In genomic region chr6:34806738-34807453, GRCh38 we compare ENCODE assay signal across 1 cellular context.
TF ChIP-seq lines count a peak whose summit lies in the region.

No MANE protein-coding gene starts in this region.

TF ChIP-seq in IMR-90, 13 proteins besides CTCF, POLR2A, EP300 and RAD21:
- no peak for TF ChIP-seq CEBPB (IDR thresholded peaks at IDR 0.05; ENCODE audit: low read depth, low read length)
- no peak for TF ChIP-seq MXI1 (IDR thresholded peaks at IDR 0.05; ENCODE audit: borderline replicate concordance, low read depth, low read length)
- no peak for TF ChIP-seq RFX5 (IDR thresholded peaks at IDR 0.05; ENCODE audit: low read depth, low read length)
- TF ChIP-seq MAFK (IDR thresholded peaks at IDR 0.05; ENCODE audit: low read depth, low read length), result no peak
- TF ChIP-seq MAZ (IDR thresholded peaks at IDR 0.05; ENCODE audit: borderline replicate concordance, low read depth, low read length), result no peak
- no peak for TF ChIP-seq CHD1 (IDR thresholded peaks at IDR 0.05; ENCODE audit: low read depth, low read length)
- TF ChIP-seq USF2 (IDR thresholded peaks at IDR 0.05; ENCODE audit: low read depth, low read length), result no peak
- TF ChIP-seq BHLHE40 (IDR thresholded peaks at IDR 0.05; ENCODE audit: low read depth, low read length), result no peak
- no peak for TF ChIP-seq ELK1 (IDR thresholded peaks at IDR 0.05; ENCODE audit: borderline replicate concordance, low read depth, low read length)
- TF ChIP-seq SMC3 (IDR thresholded peaks at IDR 0.05; ENCODE audit: low read depth, low read length), result no peak
- no peak for TF ChIP-seq NFE2L2 (IDR thresholded peaks at IDR 0.05; ENCODE audit: low read depth, low read length)
- no peak for TF ChIP-seq FOS (IDR thresholded peaks at IDR 0.05; ENCODE audit: low read depth, low read length)
- TF ChIP-seq RCOR1 (IDR thresholded peaks at IDR 0.05; ENCODE audit: insufficient replicate concordance, low read length), result no peak
